Comparison of ENCODE assay signal across 8 cellular contexts in the genomic region with DNA sequence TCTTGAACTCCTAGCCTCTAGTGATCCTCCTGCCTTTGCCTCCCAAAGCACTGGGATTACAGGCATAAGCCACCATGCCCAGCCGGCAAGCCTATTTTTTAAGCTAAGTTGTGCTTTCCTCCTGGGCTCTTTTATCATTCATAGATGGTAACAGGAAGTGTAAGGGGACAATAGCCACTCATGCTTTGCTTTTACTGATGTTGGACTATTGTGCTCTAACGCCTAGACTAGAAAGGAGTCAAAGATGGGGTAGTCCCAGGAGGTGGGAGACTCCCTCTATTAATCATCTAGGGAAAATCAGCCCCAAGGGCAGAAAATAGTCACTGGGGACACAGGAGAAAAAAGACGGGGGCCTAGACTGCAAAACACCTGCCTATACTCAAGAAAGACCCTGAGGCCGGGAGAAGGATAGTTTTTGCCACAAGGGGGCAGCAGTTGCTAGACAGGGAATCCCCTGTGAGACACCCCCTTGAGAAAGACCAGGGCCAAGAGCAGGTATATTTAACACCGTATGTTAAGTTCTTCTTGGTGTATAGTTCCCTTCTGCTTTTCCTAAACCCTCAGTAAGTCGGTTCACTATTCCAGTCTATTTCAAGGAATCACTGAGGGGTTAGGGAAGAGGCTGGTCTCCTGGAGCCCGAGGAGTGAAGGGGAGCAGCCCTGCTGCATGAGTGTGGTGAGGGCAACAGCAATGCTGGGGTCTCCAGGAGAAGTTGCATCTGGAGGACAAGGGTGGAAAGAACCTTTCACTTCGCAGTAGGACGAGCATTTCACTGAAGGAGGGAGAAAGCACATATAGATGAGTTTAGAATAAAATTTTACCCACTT. TPM values are rescaled to one million over a fixed set of nuclear protein-coding genes. Genes with fewer than 3 reads are reported as not detected.
DNase-seq lines count a peak whose midpoint lies in the region; ATAC-seq and TF ChIP-seq lines count a peak whose summit lies in the region.

No MANE protein-coding gene starts in this region.

- ATAC-seq in HG03045 (IDR thresholded peaks at IDR 0.05; ENCODE audit: unreplicated experiment) (no peak), HG03025 (IDR thresholded peaks at IDR 0.05; ENCODE audit: low FRiP score, unreplicated experiment) (no peak)

- H3K27me3 ChIP-seq in GM23248 (replicated peaks; ENCODE audit: insufficient read depth) = peaks cover 57% of the 10 kb centered on the region
- H3K27me3 ChIP-seq in OCI-LY1 (ENCODE audit: insufficient read depth, low read length) = peaks cover 5% of the 10 kb centered on the region; the same call in 1 of the 2 replicates

- no peak overlapping the region for H3K27ac ChIP-seq in GM23248
- no peak overlapping the region for H3K27ac ChIP-seq in OCI-LY1 (ENCODE audit: low read depth, low read length, poor library complexity, severe bottlenecking)

- in situ Hi-C loops in GM23248 (cut with MboI) = no loop called here

- peak; percentile 54 for DNase-seq in COLO668 (lab: John Stamatoyannopoulos, UW; ENCODE audit: unreplicated experiment)
- peak; percentile 46 for DNase-seq in GM23248
- peak; percentile 44 for DNase-seq in activated CD8-positive, alpha-beta memory T cell treated with anti-CD3 and anti-CD28 coated beads, Interleukin-2, amount 50 U/mL, for 1 hour (ENCODE audit: extremely low read depth)
- peak; percentile 47 for DNase-seq in fibroblast of pulmonary artery (ENCODE audit: low read depth)
- DNase-seq in pons (ENCODE audit: low spot score) = peak; percentile 17

- no peaks in the 10 kb centered on the region for H3K79me2 ChIP-seq in GM23248 (ENCODE audit: insufficient read depth)
- no peaks in the 10 kb centered on the region for H3K79me2 ChIP-seq in OCI-LY1 (ENCODE audit: insufficient read depth, low read length)

- H3K4me1 ChIP-seq in GM23248 (ENCODE audit: insufficient read depth) = no peaks in the 10 kb centered on the region
- no peaks in the 10 kb centered on the region for H3K4me1 ChIP-seq in OCI-LY1 (ENCODE audit: insufficient read depth, low read length, severe bottlenecking)

- H3K36me3 ChIP-seq in GM23248 (ENCODE audit: low read depth) (no peaks in the 10 kb centered on the region), OCI-LY1 (ENCODE audit: insufficient read depth, low read length) (no peaks in the 10 kb centered on the region)

- H4K20me1 ChIP-seq in GM23248 (ENCODE audit: insufficient read depth) (no peaks in the 10 kb centered on the region), OCI-LY1 (ENCODE audit: insufficient read depth, low read length) (no peaks in the 10 kb centered on the region)

- H3K4me2 ChIP-seq in GM23248 (ENCODE audit: unreplicated experiment) (no peak overlapping the region), OCI-LY1 (ENCODE audit: low read length) (no peak overlapping the region)

- H2AFZ ChIP-seq in GM23248 = no peak overlapping the region
- H2AFZ ChIP-seq in OCI-LY1 (ENCODE audit: low read length) = no peak overlapping the region

- TF ChIP-seq CTCF in OCI-LY1 (IDR thresholded peaks at IDR 0.05; ENCODE audit: low read length) (peak; percentile 86), fibroblast of pulmonary artery (IDR thresholded peaks at IDR 0.05; ENCODE audit: low read length, missing control alignments) (peak; percentile 79)

- WGBS in GM23248 (ENCODE audit: low coverage in 1 of 2, low lambda C conversion rate in 2 of 2, missing lambda C conversion rate in 2 of 2), 2 experiments = 27 to 28% methylated on average over 9 of the region's 9 CpGs

- H3K9me2 ChIP-seq in GM23248 (ENCODE audit: insufficient read depth) (no peaks in the 10 kb centered on the region), OCI-LY1 (ENCODE audit: low read depth, low read length) (no peaks in the 10 kb centered on the region)

- H3K4me3 ChIP-seq in GM23248 = no peak overlapping the region
- no peak overlapping the region for H3K4me3 ChIP-seq in OCI-LY1 (ENCODE audit: low read depth, low read length, poor library complexity, severe bottlenecking)
- no peak overlapping the region for H3K4me3 ChIP-seq in fibroblast of pulmonary artery (replicated peaks; ENCODE audit: low read depth, low read length)

- H3K9ac ChIP-seq in GM23248 = no peak overlapping the region
- no peak overlapping the region for H3K9ac ChIP-seq in OCI-LY1 (ENCODE audit: low read length)

- no peaks in the 10 kb centered on the region for H3K9me3 ChIP-seq in GM23248 (ENCODE audit: low read depth)
- H3K9me3 ChIP-seq in OCI-LY1 (ENCODE audit: low read length) = no peaks in the 10 kb centered on the region

- H3F3A ChIP-seq in GM23248 (ENCODE audit: insufficient read depth) = no peaks in the 10 kb centered on the region
- no peaks in the 10 kb centered on the region for H3F3A ChIP-seq in OCI-LY1 (ENCODE audit: insufficient read depth, low read length)

RNA-seq across cellular contexts. Expression of a gene that starts 2.1 kb away (rescaled TPM):
- total RNA-seq in GM23248 (2014; rRNA removed; shearing (Covaris generic)) = not detected in 2 replicates
- not detected in 2 replicates for polyA plus RNA-seq in GM23248 (2016; fragmentation: Nextera tagmentation; extraction: Ambion mirVana)

RNA-seq across cellular contexts. Expression of a gene that starts 43.0 kb away (rescaled TPM):
- total RNA-seq in GM23248 (2014; rRNA removed; shearing (Covaris generic)) = not detected in 2 replicates
- polyA plus RNA-seq in GM23248 (2016; fragmentation: Nextera tagmentation; extraction: Ambion mirVana) = not detected in 2 replicates

RNA-seq across cellular contexts. Expression of a gene that starts 48.1 kb away (rescaled TPM):
- total RNA-seq in GM23248 (2014; rRNA removed; shearing (Covaris generic)) = 568 and 644 TPM in 2 replicates
- 837 and 851 TPM in 2 replicates for polyA plus RNA-seq in GM23248 (2016; fragmentation: Nextera tagmentation; extraction: Ambion mirVana)
